1 cellular context compared by ENCODE assay signal in the genomic region with DNA sequence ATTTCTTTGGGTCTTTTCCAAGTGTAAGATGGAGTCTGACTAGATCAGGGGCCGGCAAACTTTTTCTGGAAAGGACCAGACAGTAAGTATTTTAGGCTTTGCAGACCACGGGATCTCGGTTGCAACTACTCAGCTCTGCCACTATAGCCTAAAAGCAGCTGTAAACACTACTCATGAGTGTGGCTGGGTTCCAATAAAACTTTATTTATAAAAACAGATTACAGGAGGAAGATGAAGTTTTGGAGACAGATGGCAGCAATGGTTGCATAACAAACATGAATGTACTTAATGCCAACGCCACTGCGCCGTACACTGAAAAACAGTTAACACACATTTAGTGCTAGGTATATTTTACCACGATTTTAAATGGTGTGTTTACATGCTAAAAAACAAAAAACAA.
TF ChIP-seq lines count a peak whose summit lies in the region.

No MANE protein-coding gene starts in this region.

TF ChIP-seq in HepG2, 621 proteins besides CTCF, POLR2A, EP300 and RAD21:
- TF ChIP-seq, protein P1, sequence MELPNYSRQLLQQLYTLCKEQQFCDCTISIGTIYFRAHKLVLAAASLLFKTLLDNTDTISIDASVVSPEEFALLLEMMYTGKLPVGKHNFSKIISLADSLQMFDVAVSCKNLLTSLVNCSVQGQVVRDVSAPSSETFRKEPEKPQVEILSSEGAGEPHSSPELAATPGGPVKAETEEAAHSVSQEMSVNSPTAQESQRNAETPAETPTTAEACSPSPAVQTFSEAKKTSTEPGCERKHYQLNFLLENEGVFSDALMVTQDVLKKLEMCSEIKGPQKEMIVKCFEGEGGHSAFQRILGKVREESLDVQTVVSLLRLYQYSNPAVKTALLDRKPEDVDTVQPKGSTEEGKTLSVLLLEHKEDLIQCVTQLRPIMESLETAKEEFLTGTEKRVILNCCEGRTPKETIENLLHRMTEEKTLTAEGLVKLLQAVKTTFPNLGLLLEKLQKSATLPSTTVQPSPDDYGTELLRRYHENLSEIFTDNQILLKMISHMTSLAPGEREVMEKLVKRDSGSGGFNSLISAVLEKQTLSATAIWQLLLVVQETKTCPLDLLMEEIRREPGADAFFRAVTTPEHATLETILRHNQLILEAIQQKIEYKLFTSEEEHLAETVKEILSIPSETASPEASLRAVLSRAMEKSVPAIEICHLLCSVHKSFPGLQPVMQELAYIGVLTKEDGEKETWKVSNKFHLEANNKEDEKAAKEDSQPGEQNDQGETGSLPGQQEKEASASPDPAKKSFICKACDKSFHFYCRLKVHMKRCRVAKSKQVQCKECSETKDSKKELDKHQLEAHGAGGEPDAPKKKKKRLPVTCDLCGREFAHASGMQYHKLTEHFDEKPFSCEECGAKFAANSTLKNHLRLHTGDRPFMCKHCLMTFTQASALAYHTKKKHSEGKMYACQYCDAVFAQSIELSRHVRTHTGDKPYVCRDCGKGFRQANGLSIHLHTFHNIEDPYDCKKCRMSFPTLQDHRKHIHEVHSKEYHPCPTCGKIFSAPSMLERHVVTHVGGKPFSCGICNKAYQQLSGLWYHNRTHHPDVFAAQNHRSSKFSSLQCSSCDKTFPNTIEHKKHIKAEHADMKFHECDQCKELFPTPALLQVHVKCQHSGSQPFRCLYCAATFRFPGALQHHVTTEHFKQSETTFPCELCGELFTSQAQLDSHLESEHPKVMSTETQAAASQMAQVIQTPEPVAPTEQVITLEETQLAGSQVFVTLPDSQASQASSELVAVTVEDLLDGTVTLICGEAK (IDR thresholded peaks at IDR 0.05), result peak; percentile 12; the same call in 1 of the 2 replicates
- TF ChIP-seq, protein P1 (CRISPR knock-in tag; IDR thresholded peaks at IDR 0.05), result peak; percentile 68
- TF ChIP-seq ZNF547 (CRISPR knock-in tag; IDR thresholded peaks at IDR 0.05), result no peak
TF ChIP-seq in HepG2: peak in this region for 1.
